Comparison of ENCODE assay signal across 1 cellular context in genomic region chr3:41198950-41199865, GRCh38.
TF ChIP-seq lines count a peak whose summit lies in the region.

TSS of gene CTNNB1 (plus strand) at chr3:41199505. CDS start at chr3:41224069, 24,564 bp downstream.

TF ChIP-seq in GM12878, 131 proteins besides CTCF, POLR2A, EP300 and RAD21 (continued from another document and continues in another):
- no peak for TF ChIP-seq ATF2 (IDR thresholded peaks at IDR 0.05; ENCODE audit: low read length)
- no peak for TF ChIP-seq NFIC (IDR thresholded peaks at IDR 0.05; ENCODE audit: low read depth, low read length)
- TF ChIP-seq PRDM15 (CRISPR knock-in tag; IDR thresholded peaks at IDR 0.05) = no peak
- TF ChIP-seq HDGF (IDR thresholded peaks at IDR 0.05) = no peak
- no peak for TF ChIP-seq SUPT20H (IDR thresholded peaks at IDR 0.05; ENCODE audit: borderline replicate concordance, control insufficient read depth, low read depth, low read length)
- TF ChIP-seq RCOR1 (conservative IDR thresholded peaks at IDR 0.05; ENCODE audit: low read depth, low read length) = 0 out of 2 replicates have a peak, but pooled peaks have one; percentile 78
- TF ChIP-seq ATF7 (IDR thresholded peaks at IDR 0.05; ENCODE audit: low read depth) = no peak
- peak; percentile 36; the same call in 1 of the 2 replicates for TF ChIP-seq E2F4 (IDR thresholded peaks at IDR 0.05; ENCODE audit: low read depth, low read length)
- peak; percentile 76 for TF ChIP-seq RUNX3 (IDR thresholded peaks at IDR 0.05; ENCODE audit: low read length)
- 0 out of 2 replicates have a peak, but pooled peaks have one; percentile 64 for TF ChIP-seq ZNF592 (IDR thresholded peaks at IDR 0.05)
- TF ChIP-seq SRF (IDR thresholded peaks at IDR 0.05; ENCODE audit: low read depth in 2 of 2, low read length in 2 of 2) = peak in 1 of 2 experiments; percentile 57; a peak in 3 of 4 replicates
- TF ChIP-seq STAT1 (conservative IDR thresholded peaks at IDR 0.05) = peak; percentile 86
- TF ChIP-seq HSF1 (IDR thresholded peaks at IDR 0.05; ENCODE audit: low read depth, low read length) = no peak
- peak; percentile 85; the same call in 1 of the 2 replicates for TF ChIP-seq CHD1 (IDR thresholded peaks at IDR 0.05; ENCODE audit: low read depth, low read length)
- TF ChIP-seq EGR1 (IDR thresholded peaks at IDR 0.05; ENCODE audit: borderline replicate concordance in 1 of 2, low read depth in 2 of 2, low read length in 2 of 2) = peak; percentile 32 to 97
- TF ChIP-seq RFX5 (IDR thresholded peaks at IDR 0.05; ENCODE audit: low read depth, low read length) = no peak
- peak; percentile 82 for TF ChIP-seq EED (IDR thresholded peaks at IDR 0.05; ENCODE audit: low read depth)
- peak; percentile 85 for TF ChIP-seq CREM (IDR thresholded peaks at IDR 0.05; ENCODE audit: low read depth)
- 0 out of 2 replicates have a peak, but pooled peaks have one; percentile 24 for TF ChIP-seq ZBTB40 (IDR thresholded peaks at IDR 0.05; ENCODE audit: borderline replicate concordance)
- peak; percentile 98; the same call in 1 of the 2 replicates for TF ChIP-seq RB1 (IDR thresholded peaks at IDR 0.05; ENCODE audit: borderline replicate concordance)
- no peak for TF ChIP-seq SUZ12 (IDR thresholded peaks at IDR 0.05; ENCODE audit: unreplicated experiment)
- no peak for TF ChIP-seq NFXL1 (IDR thresholded peaks at IDR 0.05; ENCODE audit: borderline replicate concordance)
- peak; percentile 68 for TF ChIP-seq IRF4 (IDR thresholded peaks at IDR 0.05; ENCODE audit: low read depth, low read length)
- TF ChIP-seq BMI1 (IDR thresholded peaks at IDR 0.05; ENCODE audit: borderline replicate concordance) = no peak
- peak; percentile 18 for TF ChIP-seq E4F1 (IDR thresholded peaks at IDR 0.05; ENCODE audit: borderline replicate concordance, partially characterized antibody)
- TF ChIP-seq PBX3 (IDR thresholded peaks at IDR 0.05; ENCODE audit: insufficient replicate concordance, low read depth, low read length) = peak; percentile 92
- TF ChIP-seq RBBP5 (conservative IDR thresholded peaks at IDR 0.05) = no peak
- TF ChIP-seq KAT2A (conservative IDR thresholded peaks at IDR 0.05; ENCODE audit: control insufficient read depth, low read depth, low read length) = no peak
- peak; percentile 39 to 84; a peak in 2 of 4 replicates for TF ChIP-seq BHLHE40 (IDR thresholded peaks at IDR 0.05; ENCODE audit: borderline replicate concordance in 1 of 2, low read depth in 2 of 2, low read length in 1 of 2)
- TF ChIP-seq GATAD2B (conservative IDR thresholded peaks at IDR 0.05; ENCODE audit: low read depth) = peak; percentile 99
- TF ChIP-seq CEBPB (IDR thresholded peaks at IDR 0.05; ENCODE audit: borderline replicate concordance in 1 of 2, low read depth in 2 of 2, low read length in 2 of 2) = no peak
- TF ChIP-seq LARP7 (IDR thresholded peaks at IDR 0.05) = peak; percentile 91; the same call in 1 of the 2 replicates
- peak; percentile 79 for TF ChIP-seq ELK1 (IDR thresholded peaks at IDR 0.05; ENCODE audit: low read depth, low read length)
- no peak for TF ChIP-seq ZNF274 (IDR thresholded peaks at IDR 0.05; ENCODE audit: insufficient read depth, insufficient read length)
- no peak for TF ChIP-seq MYC (IDR thresholded peaks at IDR 0.05; ENCODE audit: insufficient read depth, insufficient read length, insufficient replicate concordance, low read length, severe bottlenecking)
